18 cellular contexts compared by ENCODE assay signal in the genomic region with DNA sequence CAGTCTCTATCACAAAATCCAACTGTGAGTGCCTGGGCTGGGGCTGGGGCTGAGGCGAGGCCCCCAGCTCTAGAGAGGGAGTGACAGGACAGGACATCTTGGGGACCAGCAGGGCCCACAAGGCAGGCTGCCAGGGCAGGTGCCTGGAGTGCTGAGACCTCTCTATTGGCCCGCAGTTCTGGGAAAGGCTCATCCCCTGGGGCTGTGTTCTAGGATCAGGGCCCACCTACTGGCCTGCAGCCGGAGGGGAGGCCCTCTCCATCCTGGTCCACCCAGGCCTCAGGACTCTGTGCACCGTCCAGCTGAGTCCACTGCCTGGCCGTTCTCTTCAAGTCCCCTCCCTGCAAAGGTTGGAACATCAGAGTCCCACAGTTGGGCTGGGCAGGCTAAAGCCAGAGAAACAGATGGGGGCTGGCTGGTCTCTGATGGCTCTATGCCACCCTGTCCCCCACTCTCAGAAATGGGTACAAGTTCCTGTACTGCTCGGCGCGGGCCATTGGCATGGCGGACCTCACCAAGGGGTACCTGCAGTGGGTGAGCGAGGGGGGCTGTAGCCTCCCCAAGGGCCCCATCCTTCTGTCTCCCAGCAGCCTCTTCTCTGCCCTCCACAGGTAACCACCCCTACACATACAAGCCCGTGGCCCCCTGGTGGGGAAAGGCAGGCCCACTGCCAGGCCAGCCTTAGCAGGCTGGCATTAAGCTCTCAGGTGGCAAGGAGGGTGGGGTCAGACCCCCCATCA. TPM values are rescaled to one million over a fixed set of nuclear protein-coding genes. Genes with fewer than 3 reads are reported as not detected.
A peak's percentile ranks its signal among the peaks of the same experiment; 100 is the strongest.
DNase-seq lines count a peak whose midpoint lies in the region; ATAC-seq and TF ChIP-seq lines count a peak whose summit lies in the region.
"Had no signal": no experiment of that assay in that cellular context is flagged by ENCODE, and none has a peak within 500 bp of the region (broad histone marks: within the 10 kb centered on the region; RNA-seq: fewer than 3 reads in every experiment).

No MANE protein-coding gene starts in this region.

- H3K4me1 Mint-ChIP-seq in Caco-2 (ENCODE audit: low read depth, unreplicated experiment) (no peaks in the 10 kb centered on the region), GM23338 (no peaks in the 10 kb centered on the region)

- no peak overlapping the region for H4K8ac ChIP-seq in mesenchymal stem cell (ENCODE audit: low read length)

- no peaks in the 10 kb centered on the region for H3K79me1 ChIP-seq in mesenchymal stem cell (replicated peaks; ENCODE audit: low read length, poor library complexity, severe bottlenecking)

- no peak overlapping the region for H3K27ac ChIP-seq in GM23338 (ENCODE audit: low read depth)
- no peak overlapping the region for H3K27ac ChIP-seq in mesenchymal stem cell (ENCODE audit: low read length, poor library complexity, severe bottlenecking)

- peaks cover 1% of the 10 kb centered on the region for H3K36me3 ChIP-seq in Caco-2 (ENCODE audit: control insufficient read depth, insufficient read depth, low read length)
- no peaks in the 10 kb centered on the region for H3K36me3 ChIP-seq in GM23338 (ENCODE audit: insufficient read depth)
- peaks cover 56 to 72% of the 10 kb centered on the region in 2 experiments for H3K36me3 ChIP-seq in mesenchymal stem cell (ENCODE audit: control insufficient read depth in 1 of 2, insufficient read depth in 2 of 2, low read depth in 1 of 2, low read length in 2 of 2)

- CTCF ChIA-PET in Caco-2 (lab: Charles Lee), result interaction anchor here (0.6 to 3.5 kb wide), 4 partner anchors 14 to 223 kb away, joined by 3 to 36 read pairs (median 3); a partner anchor contains a TSS

- POLR2A ChIA-PET in Caco-2 (lab: Charles Lee), result no interaction called here

- no peaks in the 10 kb centered on the region for H3K9me3 ChIP-seq in Caco-2
- no peaks in the 10 kb centered on the region for H3K9me3 ChIP-seq in mesenchymal stem cell (ENCODE audit: control insufficient read depth, low read length)

- peak; percentile 29 to 39 for TF ChIP-seq CTCF in Caco-2 (IDR thresholded peaks at IDR 0.05; ENCODE audit: insufficient read depth in 1 of 2, low read depth in 1 of 2, low read length in 1 of 2, severe bottlenecking in 1 of 2, unreplicated experiment in 1 of 2)
- peak in 1 of 2 experiments; percentile 26; a peak in 2 of 4 replicates for TF ChIP-seq CTCF in GM23338 (conservative IDR thresholded peaks at IDR 0.05; ENCODE audit: low read depth in 2 of 2)
- peak; percentile 21 for TF ChIP-seq CTCF in astrocyte of the spinal cord (IDR thresholded peaks at IDR 0.05; ENCODE audit: low read depth, low read length)

- H2BK15ac ChIP-seq in mesenchymal stem cell (ENCODE audit: low read depth, poor library complexity, severe bottlenecking), result no peak overlapping the region

- H3K36me3 Mint-ChIP-seq in Caco-2 (ENCODE audit: insufficient read depth, unreplicated experiment) (no peaks in the 10 kb centered on the region), GM23338 (ENCODE audit: low read depth) (no peaks in the 10 kb centered on the region)

- H3K27me3 Mint-ChIP-seq in Caco-2 (ENCODE audit: insufficient read depth, unreplicated experiment) (no peaks in the 10 kb centered on the region), GM23338 (ENCODE audit: insufficient read depth, low read depth, poor library complexity) (peaks cover 7% of the 10 kb centered on the region)

- WGBS in mesenchymal stem cell, result 95% methylated on average over 10 of the region's 11 CpGs

- H4K91ac ChIP-seq in mesenchymal stem cell (ENCODE audit: low read length), result peak overlapping the region; percentile 10

- H3K4me1 ChIP-seq in Caco-2, result no peaks in the 10 kb centered on the region
- no peaks in the 10 kb centered on the region for H3K4me1 ChIP-seq in GM23338 (ENCODE audit: insufficient read depth)
- H3K4me1 ChIP-seq in mesenchymal stem cell (ENCODE audit: control insufficient read depth, insufficient read depth, low read depth, low read length), result peaks cover 6% of the 10 kb centered on the region

- H3K14ac ChIP-seq in mesenchymal stem cell (ENCODE audit: low read length in 2 of 2), result no peak overlapping the region

- H2AFZ ChIP-seq in GM23338 (no peak overlapping the region), mesenchymal stem cell (ENCODE audit: low read depth, low read length) (no peak overlapping the region)

- H3K79me2 ChIP-seq in GM23338 (replicated peaks; ENCODE audit: insufficient read depth), result no peaks in the 10 kb centered on the region

- ATAC-seq in GM23338, result peak; percentile 15; the same call in 2 of the 3 replicates

- no peak overlapping the region for H3K23ac ChIP-seq in mesenchymal stem cell (ENCODE audit: low read length in 2 of 2)

- no peaks in the 10 kb centered on the region for H3F3A ChIP-seq in GM23338 (replicated peaks; ENCODE audit: low read depth)

- BruUV-seq in Caco-2 (replicated peaks; lab: Mats Ljungman, UMichigan), result no TSS peak

- in situ Hi-C loops in astrocyte of the spinal cord (cut with HindIII; ENCODE audit: low sequenced_read_pairs), result no loop called here

- H3K4me2 ChIP-seq in GM23338 (no peak overlapping the region), mesenchymal stem cell (ENCODE audit: low read length, poor library complexity, severe bottlenecking) (no peak overlapping the region)

- intact Hi-C loops in Caco-2 (cut with micrococcal nuclease; ENCODE audit: unreplicated experiment), result loop anchor here (2.0 kb wide), 1 partner anchor 15 kb away; no protein-coding TSS in a partner anchor

- H2BK120ac ChIP-seq in mesenchymal stem cell (ENCODE audit: low read depth, low read length), result no peak overlapping the region

- no peaks in the 10 kb centered on the region for H3K9me2 ChIP-seq in GM23338 (ENCODE audit: insufficient read depth)

- H3K4me3 ChIP-seq in Caco-2 (ENCODE audit: low read depth, low read length) (no peak overlapping the region), GM23338 (no peak overlapping the region), astrocyte of the spinal cord (ENCODE audit: low read depth, low read length) (no peak overlapping the region), mesenchymal stem cell (ENCODE audit: insufficient read depth in 1 of 2, low read depth in 1 of 2, low read length in 2 of 2) (no peak overlapping the region)

- no peaks in the 10 kb centered on the region for H3K9me3 Mint-ChIP-seq in Caco-2 (ENCODE audit: unreplicated experiment)
- no peaks in the 10 kb centered on the region for H3K9me3 Mint-ChIP-seq in GM23338

- no peak overlapping the region for H3K9ac ChIP-seq in mesenchymal stem cell (ENCODE audit: low read length)

- no peak overlapping the region for H3K18ac ChIP-seq in mesenchymal stem cell (ENCODE audit: low read depth in 1 of 2, low read length in 2 of 2)

- no peak overlapping the region for H3K27ac Mint-ChIP-seq in Caco-2 (ENCODE audit: unreplicated experiment)
- no peak overlapping the region for H3K27ac Mint-ChIP-seq in GM23338

- H2AK5ac ChIP-seq in mesenchymal stem cell (ENCODE audit: low read length, severe bottlenecking), result no peak overlapping the region

- DNase-seq in Caco-2 (no peak), GM23338 (ENCODE audit: low spot score) (no peak), astrocyte of the spinal cord (ENCODE audit: low read depth, low spot score) (no peak), mesenchymal stem cell (no peak), GDM1 (lab: John Stamatoyannopoulos, UW) (no peak)
- DNase-seq in effector CD4-positive, alpha-beta T cell, result no peak
- DNase-seq in activated CD4-positive, CD25-positive, alpha-beta regulatory T cell treated with anti-CD3 and anti-CD28 coated beads, Interleukin-2, amount 50 U/mL, for 72 hours, result no peak
- DNase-seq: activated CD4-positive, alpha-beta T cell treated with anti-CD3 and anti-CD28 coated beads for 4 hours; activated CD8-positive, alpha-beta memory T cell treated with anti-CD3 and anti-CD28 coated beads, Interleukin-2, amount 50 U/mL, for 4 hours; activated effector memory CD4-positive, alpha-beta T cell treated with anti-CD3 and anti-CD28 coated beads, Interleukin-2, amount 50 U/mL, for 16 hours; AML-193; central memory CD4-positive, alpha-beta T cell; effector memory CD4-positive, alpha-beta T cell; MM.1S; NCI-H1930; NCI-H526; stimulated activated CD4-positive, alpha-beta T cell treated with anti-CD3 and anti-CD28 coated beads, Interleukin-4, amount 100 ng/mL, for 1 hour; T1000 had no signal

- H3K27me3 ChIP-seq in Caco-2 (replicated peaks; ENCODE audit: control insufficient read depth, insufficient read depth, low read length), result no peaks in the 10 kb centered on the region
- no peaks in the 10 kb centered on the region for H3K27me3 ChIP-seq in GM23338 (ENCODE audit: insufficient read depth)
- no peaks in the 10 kb centered on the region for H3K27me3 ChIP-seq in mesenchymal stem cell (ENCODE audit: control insufficient read depth in 1 of 2, insufficient read depth in 1 of 2, low read length in 2 of 2)

- no peaks in the 10 kb centered on the region; the same call in 1 of the 2 replicates for H4K20me1 ChIP-seq in GM23338 (replicated peaks; ENCODE audit: insufficient read depth)

- no peak overlapping the region for H3K4me3 Mint-ChIP-seq in Caco-2 (ENCODE audit: unreplicated experiment)
- H3K4me3 Mint-ChIP-seq in GM23338, result no peak overlapping the region

- no peak overlapping the region for H2BK5ac ChIP-seq in mesenchymal stem cell (ENCODE audit: low read depth, low read length, poor library complexity, severe bottlenecking)

- no peak overlapping the region for H3K4ac ChIP-seq in mesenchymal stem cell (ENCODE audit: low read depth in 1 of 2, low read length in 2 of 2)

- H2BK12ac ChIP-seq in mesenchymal stem cell (ENCODE audit: low read length in 2 of 2), result no peak overlapping the region

TF ChIP-seq in GM23338, 12 proteins besides CTCF, POLR2A, EP300 and RAD21 (continues in another document):
- TF ChIP-seq POLR2AphosphoS5 (IDR thresholded peaks at IDR 0.05; ENCODE audit: low read depth) (no peak), EZH2phosphoT487 (IDR thresholded peaks at IDR 0.05; ENCODE audit: unreplicated experiment) (no peak), STAT1 (IDR thresholded peaks at IDR 0.05; ENCODE audit: unreplicated experiment) (no peak), ZNF331 (CRISPR knock-in tag; IDR thresholded peaks at IDR 0.05; ENCODE audit: low read depth) (no peak)

RNA-seq across cellular contexts. Expression of a gene that starts 9.0 kb away (rescaled TPM):
- 0.50 and 0.51 TPM in 2 replicates for total RNA-seq in Caco-2 (2022)
- 6.3 and 6.6 TPM in 2 replicates for total RNA-seq in GM23338 (2014; rRNA removed; shearing (Covaris generic))
- polyA plus RNA-seq in GM23338 (2016; fragmentation: Nextera tagmentation; extraction: Ambion mirVana), result 0.53 and 0.56 TPM in 2 replicates
- 0.08 TPM for polyA plus RNA-seq in mesenchymal stem cell (2013, experiment 1 of 2)
- 0.11 TPM for polyA plus RNA-seq in mesenchymal stem cell (2013, experiment 2 of 2)

RNA-seq across cellular contexts. Expression of a gene that starts 17.0 kb away (rescaled TPM):
- 32.6 and 32.8 TPM in 2 replicates for total RNA-seq in Caco-2 (2022)
- total RNA-seq in GM23338 (2014; rRNA removed; shearing (Covaris generic)), result 8.4 and 9.7 TPM in 2 replicates
- 6.1 and 6.5 TPM in 2 replicates for polyA plus RNA-seq in GM23338 (2016; fragmentation: Nextera tagmentation; extraction: Ambion mirVana)
- 8.1 TPM for polyA plus RNA-seq in mesenchymal stem cell (2013, experiment 1 of 2)
- 8.1 TPM for polyA plus RNA-seq in mesenchymal stem cell (2013, experiment 2 of 2)

RNA-seq across cellular contexts. Expression of a gene that starts 40.1 kb away (rescaled TPM):
- 22.9 and 24.6 TPM in 2 replicates for total RNA-seq in Caco-2 (2022)
- 2.8 and 5.3 TPM in 2 replicates for total RNA-seq in GM23338 (2014; rRNA removed; shearing (Covaris generic))
- 1.7 and 4.4 TPM in 2 replicates for polyA plus RNA-seq in GM23338 (2016; fragmentation: Nextera tagmentation; extraction: Ambion mirVana)
- polyA plus RNA-seq in mesenchymal stem cell (2013, experiment 1 of 2), result 26.5 TPM
- 23.3 TPM for polyA plus RNA-seq in mesenchymal stem cell (2013, experiment 2 of 2)
